Comparison of ENCODE assay signal across 21 cellular contexts in genomic region chr2:11762031-11762430, GRCh38.
"Had no signal": no experiment of that assay in that cellular context is flagged by ENCODE, and none has a peak within 500 bp of the region (broad histone marks: within the 10 kb centered on the region; RNA-seq: fewer than 3 reads in every experiment).

No MANE protein-coding gene starts in this region.

- H3K27me3 Mint-ChIP-seq: activated B cell treated with CpG ODN at 0.5 μM for 24 hours; activated CD4-positive, alpha-beta T cell treated with anti-CD3 and anti-CD28 coated beads, Interleukin-2, amount 10 ng/mL, durations not matched to agents 24 days and 14 days; activated CD8-positive, alpha-beta T cell treated with anti-CD3 and anti-CD28 coated beads for 36 hours; T-cell had no signal

- H3K4me3 ChIP-seq: adrenal gland, breast epithelium, lung, neural progenitor cell, spleen had no signal

- H3K9me3 ChIP-seq: adrenal gland, breast epithelium, spleen had no signal

- H3K4me3 Mint-ChIP-seq: activated B cell treated with CpG ODN at 0.5 μM for 24 hours; activated CD4-positive, alpha-beta T cell treated with anti-CD3 and anti-CD28 coated beads, Interleukin-2, amount 10 ng/mL, durations not matched to agents 24 days and 14 days; activated CD8-positive, alpha-beta T cell treated with anti-CD3 and anti-CD28 coated beads for 36 hours; neural progenitor cell; T-cell had no signal

- DNase-seq: activated B cell treated with CpG ODN at 0.5 μM for 24 hours; activated CD4-positive, alpha-beta T cell treated with anti-CD3 and anti-CD28 coated beads, Interleukin-2, amount 10 ng/mL, durations not matched to agents 24 days and 14 days; activated CD8-positive, alpha-beta T cell treated with anti-CD3 and anti-CD28 coated beads for 36 hours; activated gamma-delta T cell; activated T-cell treated with anti-CD3 and anti-CD28 coated beads, Interleukin-2, amount 50 U/mL, for 1 hour; effector memory CD4-positive, alpha-beta T cell; hippocampal formation; islet precursor cell; midbrain; SIG-M5; spleen; stimulated activated naive CD4-positive, alpha-beta T cell; T-cell; T-helper 9 cell had no signal

- H3K4me1 ChIP-seq: adrenal gland, breast epithelium had no signal

- H3K27me3 ChIP-seq: adrenal gland, breast epithelium, neural progenitor cell, spleen had no signal

- H3K27ac Mint-ChIP-seq: activated B cell treated with CpG ODN at 0.5 μM for 24 hours; activated CD4-positive, alpha-beta T cell treated with anti-CD3 and anti-CD28 coated beads, Interleukin-2, amount 10 ng/mL, durations not matched to agents 24 days and 14 days; neural progenitor cell had no signal

- H3K36me3 ChIP-seq: breast epithelium, neural progenitor cell had no signal

- H3K9me3 Mint-ChIP-seq: activated B cell treated with CpG ODN at 0.5 μM for 24 hours; activated CD4-positive, alpha-beta T cell treated with anti-CD3 and anti-CD28 coated beads, Interleukin-2, amount 10 ng/mL, durations not matched to agents 24 days and 14 days; T-cell had no signal

- ATAC-seq: activated CD8-positive, alpha-beta T cell treated with anti-CD3 and anti-CD28 coated beads for 36 hours; left lobe of liver; SK-N-SH treated with all-trans-retinoic acid at 6 μM for 48 hours; T-cell had no signal

- H3K27ac ChIP-seq: adrenal gland, breast epithelium, neural progenitor cell, spleen had no signal

- FAIRE-seq: astrocyte had no signal
